28 cellular contexts compared by ENCODE assay signal in genomic region chrX:17537652-17538301, GRCh38.
DNase-seq lines count a peak whose midpoint lies in the region; ATAC-seq and TF ChIP-seq lines count a peak whose summit lies in the region.
"Had no signal": no experiment of that assay in that cellular context is flagged by ENCODE, and none has a peak within 500 bp of the region (broad histone marks: within the 10 kb centered on the region; RNA-seq: fewer than 3 reads in every experiment).

No MANE protein-coding gene starts in this region.

- H3K27ac ChIP-seq in prostate gland (no peak overlapping the region), gastrocnemius medialis (no peak overlapping the region)
- H3K27ac ChIP-seq: dorsolateral prefrontal cortex, parathyroid adenoma, upper lobe of right lung had no signal

- intact Hi-C loops in prostate gland (cut with DNase I) (no loop called here), sciatic nerve (cut with DNase I) (no loop called here), gastrocnemius medialis (cut with DNase I; ENCODE audit: low total_unique reads) (loop anchor here (10.0 kb wide), 1 partner anchor 157 kb away; no protein-coding TSS in a partner anchor)

- in situ Hi-C loops in gastrocnemius medialis (cut with MboI; ENCODE audit: low sequenced_read_pairs in 4 of 4), result loop anchor here in 2 of 4 donors (25.0 kb wide), 1 partner anchor 150 kb away; no protein-coding TSS in a partner anchor

- DNase-seq in NCI-H748 (lab: John Stamatoyannopoulos, UW; ENCODE audit: unreplicated experiment) (peak; percentile 5), NCI-H748 treated with DMSO at 0.1 percent for 48 hours (lab: John Stamatoyannopoulos, UW) (no peak), iPS-NIHi11 (ENCODE audit: low spot score) (peak; percentile 35), prostate gland (ENCODE audit: low spot score) (peak; percentile 8), sciatic nerve (ENCODE audit: low spot score) (no peak), gastrocnemius medialis (no peak)
- DNase-seq: 8988T; activated naive CD4-positive, alpha-beta T cell treated with anti-CD3 and anti-CD28 coated beads, Interleukin-2, amount 10 ng/mL, durations not matched to agents 7 days and 5 days; activated T-cell treated with anti-CD3 and anti-CD28 coated beads, Interleukin-2, amount 50 U/mL, for 4 hours; anterior cingulate cortex; CD4-positive, alpha-beta T cell; dorsolateral prefrontal cortex; head of caudate nucleus; HFFc6; mesenchymal stem cell; natural killer cell; NCI-H1105 treated with DMSO at 0.1 percent for 48 hours; NCI-H2029 treated with DMSO at 0.1 percent for 48 hours; NCI-H446 treated with DMSO at 0.1 percent for 48 hours; NK-92 treated with Interleukin-12 subunit alpha and Interleukin-12 subunit beta, amount 100 ng/mL, for 24 hours; SHP77 treated with DMSO at 0.1 percent for 48 hours; upper lobe of right lung had no signal

- peak overlapping the region; percentile 87 for H3K27ac Mint-ChIP-seq in activated naive CD8-positive, alpha-beta T cell
- H3K27ac Mint-ChIP-seq: activated naive CD4-positive, alpha-beta T cell treated with anti-CD3 and anti-CD28 coated beads, Interleukin-2, amount 10 ng/mL, durations not matched to agents 7 days and 5 days; CD4-positive, alpha-beta T cell; HFFc6; natural killer cell had no signal

- H3K36me3 ChIP-seq in prostate gland, result no peaks in the 10 kb centered on the region
- no peaks in the 10 kb centered on the region for H3K36me3 ChIP-seq in gastrocnemius medialis
- H3K36me3 ChIP-seq: upper lobe of right lung had no signal

- H3K4me3 ChIP-seq in prostate gland, result no peak overlapping the region
- H3K4me3 ChIP-seq in gastrocnemius medialis, result no peak overlapping the region
- H3K4me3 ChIP-seq: dorsolateral prefrontal cortex, upper lobe of right lung had no signal

- H3K4me1 ChIP-seq in prostate gland (replicated peaks) (no peaks in the 10 kb centered on the region), gastrocnemius medialis (no peaks in the 10 kb centered on the region)
- H3K4me1 ChIP-seq: parathyroid adenoma, upper lobe of right lung had no signal

- no peak for ATAC-seq in GM18858 (IDR thresholded peaks at IDR 0.05; ENCODE audit: unreplicated experiment)
- no peak for ATAC-seq in sciatic nerve
- no peak for ATAC-seq in gastrocnemius medialis
- ATAC-seq: activated CD4-positive, CD25-positive, alpha-beta regulatory T cell treated with anti-CD3 and anti-CD28 coated beads, Interleukin-2, amount 50 U/mL, for 24 hours; activated T-cell treated with anti-CD3 and anti-CD28 coated beads, Interleukin-2, amount 50 U/mL, for 4 hours; left lobe of liver; natural killer cell; Panc1; upper lobe of right lung had no signal

- H3K9me3 ChIP-seq in prostate gland (no peaks in the 10 kb centered on the region), gastrocnemius medialis (no peaks in the 10 kb centered on the region)
- H3K9me3 ChIP-seq: upper lobe of right lung had no signal

- no peaks in the 10 kb centered on the region for H3K36me3 Mint-ChIP-seq in activated naive CD8-positive, alpha-beta T cell
- H3K36me3 Mint-ChIP-seq: activated naive CD4-positive, alpha-beta T cell treated with anti-CD3 and anti-CD28 coated beads, Interleukin-2, amount 10 ng/mL, durations not matched to agents 7 days and 5 days; natural killer cell had no signal

- WGBS in prostate gland, result 81% methylated on average over 10 of the region's 10 CpGs

- H3K9me3 Mint-ChIP-seq in activated naive CD8-positive, alpha-beta T cell (ENCODE audit: low read depth), result no peaks in the 10 kb centered on the region
- H3K9me3 Mint-ChIP-seq: activated naive CD4-positive, alpha-beta T cell treated with anti-CD3 and anti-CD28 coated beads, Interleukin-2, amount 10 ng/mL, durations not matched to agents 7 days and 5 days; activated T-cell treated with anti-CD3 and anti-CD28 coated beads, Interleukin-2, amount 50 U/mL, for 4 hours; CD4-positive, alpha-beta T cell; HFFc6; natural killer cell had no signal

- no peaks in the 10 kb centered on the region for H3K27me3 Mint-ChIP-seq in activated naive CD8-positive, alpha-beta T cell
- H3K27me3 Mint-ChIP-seq: activated naive CD4-positive, alpha-beta T cell treated with anti-CD3 and anti-CD28 coated beads, Interleukin-2, amount 10 ng/mL, durations not matched to agents 7 days and 5 days; CD4-positive, alpha-beta T cell had no signal

- no peak for TF ChIP-seq CTCF in prostate gland (IDR thresholded peaks at IDR 0.05)
- no peak for TF ChIP-seq CTCF in gastrocnemius medialis (IDR thresholded peaks at IDR 0.05 in 4 of 5, conservative IDR thresholded peaks at IDR 0.05 in 1 of 5)

- no peak overlapping the region for H3K4me3 Mint-ChIP-seq in activated naive CD8-positive, alpha-beta T cell
- H3K4me3 Mint-ChIP-seq: activated naive CD4-positive, alpha-beta T cell treated with anti-CD3 and anti-CD28 coated beads, Interleukin-2, amount 10 ng/mL, durations not matched to agents 7 days and 5 days; activated T-cell treated with anti-CD3 and anti-CD28 coated beads, Interleukin-2, amount 50 U/mL, for 4 hours; CD4-positive, alpha-beta T cell; HFFc6; natural killer cell had no signal

- TF ChIP-seq POLR2A in prostate gland (IDR thresholded peaks at IDR 0.05), result no peak
- TF ChIP-seq POLR2A in gastrocnemius medialis (IDR thresholded peaks at IDR 0.05), result no peak

- peaks cover 20% of the 10 kb centered on the region for H3K4me1 Mint-ChIP-seq in activated naive CD8-positive, alpha-beta T cell (ENCODE audit: low read depth)
- H3K4me1 Mint-ChIP-seq: activated naive CD4-positive, alpha-beta T cell treated with anti-CD3 and anti-CD28 coated beads, Interleukin-2, amount 10 ng/mL, durations not matched to agents 7 days and 5 days; natural killer cell had no signal

- H3K27me3 ChIP-seq in prostate gland (replicated peaks; ENCODE audit: insufficient read depth), result no peaks in the 10 kb centered on the region
- H3K27me3 ChIP-seq in gastrocnemius medialis, result no peaks in the 10 kb centered on the region
- H3K27me3 ChIP-seq: upper lobe of right lung had no signal

Comparison
In these comparisons a context has a peak if more than half of its experiments do, and no peak if none do; other contexts are left out.
1. DNase-seq: peak in NCI-H748 (single experiment), iPS-NIHi11 (single experiment) and prostate gland (single experiment); none in NCI-H748 treated with DMSO at 0.1 percent for 48 hours (single experiment), sciatic nerve (single experiment) and gastrocnemius medialis (0 of 2).